ENCODE assay signal across 1 cellular context in genomic region chr12:56040963-56041578, GRCh38.
TF ChIP-seq lines count a peak whose summit lies in the region.

No MANE protein-coding gene starts in this region.

TF ChIP-seq in K562, 482 proteins besides CTCF, POLR2A, EP300 and RAD21 (continued from another document):
- TF ChIP-seq ATF6 (CRISPR knock-in tag; IDR thresholded peaks at IDR 0.05) = no peak
